In the genomic region with DNA sequence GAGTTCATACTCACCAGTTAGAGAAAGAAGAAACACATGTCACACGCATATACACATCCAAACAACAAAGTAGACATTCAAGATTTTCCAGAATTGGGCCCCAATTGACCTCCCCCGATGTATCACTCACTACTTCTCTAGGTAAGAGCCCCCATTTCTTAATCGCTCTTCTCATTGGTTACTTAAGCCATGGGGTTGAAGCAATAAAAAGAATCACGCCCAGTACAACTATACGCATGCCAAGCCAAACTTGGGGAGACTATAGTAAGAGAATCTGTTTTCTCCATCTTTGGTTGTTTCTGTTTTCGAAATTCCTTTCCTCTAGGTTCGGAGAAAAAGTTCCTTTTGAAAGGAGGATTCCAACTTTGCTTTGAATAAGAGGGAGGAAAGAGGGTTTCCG, we compare ENCODE assay signal across 8 cellular contexts. TPM values are rescaled to one million over a fixed set of nuclear protein-coding genes. Genes with fewer than 3 reads are reported as not detected.
A peak's percentile ranks its signal among the peaks of the same experiment; 100 is the strongest.
DNase-seq lines count a peak whose midpoint lies in the region; ATAC-seq, FAIRE-seq and TF ChIP-seq lines count a peak whose summit lies in the region.

No MANE protein-coding gene starts in this region.

- H3K27me3 Mint-ChIP-seq in mesothelial cell of epicardium (ENCODE audit: low read depth) = peaks cover 35% of the 10 kb centered on the region

- peak overlapping the region; percentile 95 for H3K27ac Mint-ChIP-seq in mesothelial cell of epicardium

- H2AFZ ChIP-seq in OCI-LY7 (ENCODE audit: low read length) = peak overlapping the region; percentile 99

- H3K4me3 ChIP-seq in OCI-LY7 (ENCODE audit: low read depth, low read length, poor library complexity, severe bottlenecking) (peak overlapping the region; percentile 98), duodenal mucosa (ENCODE audit: low read depth in 1 of 2, low read length in 2 of 2) (peak overlapping the region; percentile 90 to 96), vagina (peak overlapping the region; percentile 91 to 96)

- H3K9me2 ChIP-seq in OCI-LY7 (ENCODE audit: insufficient read depth, low read length) = no peaks in the 10 kb centered on the region

- peaks cover 42% of the 10 kb centered on the region for H3K36me3 ChIP-seq in OCI-LY7 (ENCODE audit: insufficient read depth, low read length)
- peaks cover 12 to 13% of the 10 kb centered on the region in 2 donors for H3K36me3 ChIP-seq in duodenal mucosa (ENCODE audit: control insufficient read depth in 1 of 2, insufficient read depth in 2 of 2, low read length in 2 of 2)
- peaks cover 0 to 6% of the 10 kb centered on the region in 2 donors for H3K36me3 ChIP-seq in vagina

- no peaks in the 10 kb centered on the region for H3K9me3 Mint-ChIP-seq in mesothelial cell of epicardium

- ATAC-seq in HG02759 (IDR thresholded peaks at IDR 0.05; ENCODE audit: unreplicated experiment) = no peak

- H3K27me3 ChIP-seq in duodenal mucosa (ENCODE audit: control insufficient read depth in 1 of 2, insufficient read depth in 2 of 2, low read length in 2 of 2) (peaks cover 0 to 3% of the 10 kb centered on the region in 2 donors), vagina (no peaks in the 10 kb centered on the region)

- CTCF ChIA-PET in OCI-LY7 (lab: Charles Lee; ENCODE audit: unreplicated experiment) = no interaction called here

- FAIRE-seq in GM12891 (lab: Jason Lieb, UNC) = no peak

- TF ChIP-seq POLR2A in vagina (IDR thresholded peaks at IDR 0.05) = no peak
- no peak for TF ChIP-seq POLR2A in GM12891 (IDR thresholded peaks at IDR 0.05; ENCODE audit: low read depth, low read length)

- peaks cover 39% of the 10 kb centered on the region for H3K79me2 ChIP-seq in OCI-LY7 (ENCODE audit: insufficient read depth, low read depth, low read length)

- H3K4me1 ChIP-seq in OCI-LY7 (ENCODE audit: insufficient read depth, low read length, poor library complexity, severe bottlenecking) = peaks cover 17% of the 10 kb centered on the region
- peaks cover 19 to 23% of the 10 kb centered on the region in 2 donors for H3K4me1 ChIP-seq in duodenal mucosa (ENCODE audit: control insufficient read depth in 1 of 2, insufficient read depth in 2 of 2, low read length in 2 of 2)
- H3K4me1 ChIP-seq in vagina = peaks cover 26% of the 10 kb centered on the region

- peak overlapping the region; percentile 90 for H3K4me3 Mint-ChIP-seq in mesothelial cell of epicardium

- H3K36me3 Mint-ChIP-seq in mesothelial cell of epicardium = peaks cover 22% of the 10 kb centered on the region

- no peaks in the 10 kb centered on the region for H4K20me1 ChIP-seq in OCI-LY7 (ENCODE audit: insufficient read depth, low read length)

- H3K4me2 ChIP-seq in OCI-LY7 (ENCODE audit: low read length) = peak overlapping the region; percentile 98

- peak overlapping the region; percentile 91 to 92 for H3K9ac ChIP-seq in duodenal mucosa (ENCODE audit: low read depth in 1 of 2, low read length in 2 of 2)

- DNase-seq in NCI-H82 (lab: John Stamatoyannopoulos, UW) = peak; percentile 36
- no peak for DNase-seq in NCI-H82 treated with DMSO at 0.1 percent for 48 hours (lab: John Stamatoyannopoulos, UW; ENCODE audit: unreplicated experiment)
- DNase-seq in OCI-LY7 (ENCODE audit: low spot score) = peak; percentile 16
- DNase-seq in mesothelial cell of epicardium (ENCODE audit: low spot score in 2 of 2, unreplicated experiment in 2 of 2) = no peak
- no peak for DNase-seq in vagina (ENCODE audit: extremely low spot score in 2 of 2)
- DNase-seq in GM12891 (ENCODE audit: insufficient read length, low spot score) = no peak

- peaks cover 24% of the 10 kb centered on the region for H3K4me1 Mint-ChIP-seq in mesothelial cell of epicardium

- intact Hi-C loops in OCI-LY7 (cut with micrococcal nuclease; ENCODE audit: unreplicated experiment) = no loop called here
- intact Hi-C loops in vagina (cut with DNase I) = no loop called here

- H3K27ac ChIP-seq in OCI-LY7 (ENCODE audit: low read depth, low read length, poor library complexity, severe bottlenecking) = peak overlapping the region; percentile 47
- peak overlapping the region; percentile 67 for H3K27ac ChIP-seq in duodenal mucosa (ENCODE audit: low read depth, low read length)
- peak overlapping the region; percentile 86 for H3K27ac ChIP-seq in vagina

- H3K9me3 ChIP-seq in OCI-LY7 (ENCODE audit: low read length) (no peaks in the 10 kb centered on the region), duodenal mucosa (ENCODE audit: control insufficient read depth in 1 of 2, low read length in 2 of 2) (no peaks in the 10 kb centered on the region), vagina (no peaks in the 10 kb centered on the region)

- TSS peak; percentile 83 for BruUV-seq in OCI-LY7 (replicated peaks; lab: Mats Ljungman, UMichigan)

- POLR2A ChIA-PET in OCI-LY7 (lab: Charles Lee) = no interaction called here

- TF ChIP-seq CTCF in OCI-LY7 (conservative IDR thresholded peaks at IDR 0.05; ENCODE audit: low read length) = no peak
- no peak for TF ChIP-seq CTCF in mesothelial cell of epicardium (IDR thresholded peaks at IDR 0.05; ENCODE audit: unreplicated experiment)
- TF ChIP-seq CTCF in vagina (IDR thresholded peaks at IDR 0.05) = no peak

TF ChIP-seq in GM12891, 5 proteins besides CTCF, POLR2A, EP300 and RAD21:
- TF ChIP-seq SPI1 (IDR thresholded peaks at IDR 0.05; ENCODE audit: low read depth, low read length) = no peak
- TF ChIP-seq PAX5 (IDR thresholded peaks at IDR 0.05; ENCODE audit: insufficient read depth, low read length, severe bottlenecking) = no peak
- no peak for TF ChIP-seq TAF1 (IDR thresholded peaks at IDR 0.05; ENCODE audit: low read depth, low read length)
- no peak for TF ChIP-seq POLR2AphosphoS5 (IDR thresholded peaks at IDR 0.05; ENCODE audit: low read depth, low read length)
- TF ChIP-seq POU2F2 (IDR thresholded peaks at IDR 0.05; ENCODE audit: low read depth, low read length) = no peak
TF ChIP-seq in GM12891: peak in this region for 0.

RNA-seq across cellular contexts. Expression of gene DDX52, which starts 0.5 kb away (rescaled TPM):
- 14.2 and 18.1 TPM in 2 replicates for total RNA-seq in OCI-LY7 (2014; rRNA removed; shearing (Covaris generic))
- total RNA-seq in OCI-LY7 (2022) (30.6 and 35.2 TPM in 2 replicates), mesothelial cell of epicardium (45.8 to 49.0 TPM (median 48.3 TPM) in 3 replicates), vagina (20.1 TPM)
- 10.8 TPM for polyA plus RNA-seq in GM12891 (2012; ENCODE audit: low read depth, missing spikeins)

RNA-seq across cellular contexts. Expression of gene SYNRG, which starts 33.5 kb away (rescaled TPM):
- 39.6 and 46.5 TPM in 2 replicates for total RNA-seq in OCI-LY7 (2014; rRNA removed; shearing (Covaris generic))
- total RNA-seq in OCI-LY7 (2022) (132 and 146 TPM in 2 replicates), mesothelial cell of epicardium (54.3 to 56.3 TPM (median 56.2 TPM) in 3 replicates), vagina (42.2 TPM)
- 12.5 TPM for polyA plus RNA-seq in GM12891 (2012; ENCODE audit: low read depth, missing spikeins)

Comparison
In these comparisons a context has a peak if more than half of its experiments do, and no peak if none do; other contexts are left out.
1. DNase-seq: peak in NCI-H82 (single experiment) and OCI-LY7 (single experiment); none in NCI-H82 treated with DMSO at 0.1 percent for 48 hours (single experiment), mesothelial cell of epicardium (0 of 2), vagina (0 of 2) and GM12891 (single experiment).
2. Peak in every context shown above with its lines, with median percentiles within 50 percentile points of each other: H3K27ac ChIP-seq and H3K4me3 ChIP-seq.